Comparison of ENCODE assay signal across 13 cellular contexts in the genomic region with DNA sequence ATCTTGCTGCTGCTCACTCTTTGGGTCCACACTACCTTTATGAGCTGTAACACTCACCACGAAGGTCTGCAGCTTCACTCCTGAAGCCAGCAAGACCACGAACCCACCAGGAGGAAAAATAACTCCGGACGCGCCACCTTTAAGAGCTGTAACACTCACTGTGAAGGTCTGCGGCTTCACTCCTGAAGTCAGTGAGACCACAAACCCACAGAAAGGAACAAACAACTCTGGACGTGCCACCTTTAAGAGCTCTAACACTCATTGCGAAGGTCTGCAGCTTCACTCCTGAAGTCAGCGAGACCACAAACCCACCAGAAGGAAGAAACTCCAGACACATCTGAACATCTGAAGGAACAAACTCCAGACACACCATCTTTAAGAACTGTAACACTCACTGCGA. TPM values are rescaled to one million over a fixed set of nuclear protein-coding genes. Genes with fewer than 3 reads are reported as not detected.
A peak's percentile ranks its signal among the peaks of the same experiment; 100 is the strongest.
DNase-seq lines count a peak whose midpoint lies in the region; ATAC-seq lines count a peak whose summit lies in the region.
"Not testable (repeated sequence)": the region's sequence is repeated elsewhere in the genome, so short reads cannot be mapped to it uniquely, and the experiment has no call there.
"Had no signal": no experiment of that assay in that cellular context is flagged by ENCODE, and none has a peak within 500 bp of the region (broad histone marks: within the 10 kb centered on the region; RNA-seq: fewer than 3 reads in every experiment).

No MANE protein-coding gene starts in this region.

- peak overlapping the region; percentile 28 for H3K4me3 Mint-ChIP-seq in T-helper 2 cell treated with Interferon-gamma antibody and Interleukin-4, amounts not matched to agents 5 μg/mL and 100 μg/mL, for 36 hours
- peak overlapping the region in 1 of 2 donors; percentile 46 for H3K4me3 Mint-ChIP-seq in activated T-cell treated with anti-CD3 and anti-CD28 coated beads, Interleukin-2, amount 50 U/mL, for 72 hours
- peak overlapping the region; percentile 41 to 75 (median 62) for H3K4me3 Mint-ChIP-seq in immature natural killer cell
- peak overlapping the region; percentile 45 for H3K4me3 Mint-ChIP-seq in natural killer cell treated with Interleukin-12 subunit alpha and Interleukin-12 subunit beta and Interleukin-15 and Interleukin-18, amount 100 ng/mL, for 72 hours

- DNase-seq in KG1 (lab: John Stamatoyannopoulos, UW), result peak; percentile 30
- DNase-seq in T-helper 2 cell treated with Interferon-gamma antibody and Interleukin-4, amounts not matched to agents 5 μg/mL and 100 μg/mL, for 36 hours (ENCODE audit: low spot score); natural killer cell treated with Interleukin-12 subunit alpha and Interleukin-12 subunit beta and Interleukin-15 and Interleukin-18, amount 100 ng/mL, for 72 hours (ENCODE audit: low spot score): not testable (repeated sequence)
- peak; percentile 1 to 18 for DNase-seq in activated T-cell treated with anti-CD3 and anti-CD28 coated beads, Interleukin-2, amount 50 U/mL, for 72 hours
- peak; percentile 34 to 45 (median 43) for DNase-seq in immature natural killer cell

- not testable (repeated sequence) for H3K4me1 Mint-ChIP-seq in T-helper 2 cell treated with Interferon-gamma antibody and Interleukin-4, amounts not matched to agents 5 μg/mL and 100 μg/mL, for 36 hours (ENCODE audit: low read depth)
- H3K4me1 Mint-ChIP-seq in activated T-cell treated with anti-CD3 and anti-CD28 coated beads, Interleukin-2, amount 50 U/mL, for 72 hours (ENCODE audit: low read depth), result peaks cover 11% of the 10 kb centered on the region
- peaks cover 23 to 27% of the 10 kb centered on the region in 2 donors for H3K4me1 Mint-ChIP-seq in immature natural killer cell
- H3K4me1 Mint-ChIP-seq in natural killer cell treated with Interleukin-12 subunit alpha and Interleukin-12 subunit beta and Interleukin-15 and Interleukin-18, amount 100 ng/mL, for 72 hours (ENCODE audit: low read depth in 2 of 2), result peaks cover 9 to 11% of the 10 kb centered on the region in 2 donors

- H3K9me3 Mint-ChIP-seq in T-helper 2 cell treated with Interferon-gamma antibody and Interleukin-4, amounts not matched to agents 5 μg/mL and 100 μg/mL, for 36 hours, result peaks cover 24% of the 10 kb centered on the region
- H3K9me3 Mint-ChIP-seq in activated T-cell treated with anti-CD3 and anti-CD28 coated beads, Interleukin-2, amount 50 U/mL, for 72 hours; immature natural killer cell; natural killer cell treated with Interleukin-12 subunit alpha and Interleukin-12 subunit beta and Interleukin-15 and Interleukin-18, amount 100 ng/mL, for 72 hours: not testable (repeated sequence)

- not testable (repeated sequence) for H3K27ac Mint-ChIP-seq in T-helper 2 cell treated with Interferon-gamma antibody and Interleukin-4, amounts not matched to agents 5 μg/mL and 100 μg/mL, for 36 hours; activated T-cell treated with anti-CD3 and anti-CD28 coated beads, Interleukin-2, amount 50 U/mL, for 72 hours; natural killer cell treated with Interleukin-12 subunit alpha and Interleukin-12 subunit beta and Interleukin-15 and Interleukin-18, amount 100 ng/mL, for 72 hours
- peak overlapping the region; percentile 13 to 84 (median 66) for H3K27ac Mint-ChIP-seq in immature natural killer cell

- not testable (repeated sequence) for H3K27me3 Mint-ChIP-seq in T-helper 2 cell treated with Interferon-gamma antibody and Interleukin-4, amounts not matched to agents 5 μg/mL and 100 μg/mL, for 36 hours (ENCODE audit: low read depth); immature natural killer cell (ENCODE audit: low read depth in 3 of 3); natural killer cell treated with Interleukin-12 subunit alpha and Interleukin-12 subunit beta and Interleukin-15 and Interleukin-18, amount 100 ng/mL, for 72 hours
- peaks cover 26% of the 10 kb centered on the region for H3K27me3 Mint-ChIP-seq in activated T-cell treated with anti-CD3 and anti-CD28 coated beads, Interleukin-2, amount 50 U/mL, for 72 hours (ENCODE audit: low read depth)

- H3K36me3 Mint-ChIP-seq in T-helper 2 cell treated with Interferon-gamma antibody and Interleukin-4, amounts not matched to agents 5 μg/mL and 100 μg/mL, for 36 hours (ENCODE audit: low read depth); activated T-cell treated with anti-CD3 and anti-CD28 coated beads, Interleukin-2, amount 50 U/mL, for 72 hours (ENCODE audit: insufficient read depth in 2 of 2); immature natural killer cell; natural killer cell treated with Interleukin-12 subunit alpha and Interleukin-12 subunit beta and Interleukin-15 and Interleukin-18, amount 100 ng/mL, for 72 hours: not testable (repeated sequence)

- peak; percentile 12 for ATAC-seq in GM19397 (IDR thresholded peaks at IDR 0.05; ENCODE audit: unreplicated experiment)
- ATAC-seq in activated T-cell treated with anti-CD3 and anti-CD28 coated beads, Interleukin-2, amount 50 U/mL, for 72 hours (replicated peaks in 1 of 2); natural killer cell treated with Interleukin-12 subunit alpha and Interleukin-12 subunit beta and Interleukin-15 and Interleukin-18, amount 100 ng/mL, for 72 hours: not testable (repeated sequence)

RNA-seq across cellular contexts. Expression of gene ADH1C, which starts 3.6 kb away (rescaled TPM):
- total RNA-seq in activated T-cell treated with anti-CD3 and anti-CD28 coated beads, Interleukin-2, amount 50 U/mL, for 72 hours, result not detected
- not detected for polyA plus RNA-seq in immature natural killer cell
- total RNA-seq in natural killer cell treated with Interleukin-12 subunit alpha and Interleukin-12 subunit beta and Interleukin-15 and Interleukin-18, amount 100 ng/mL, for 72 hours, result not detected
- total RNA-seq: CD4-positive, alpha-beta T cell; CD8-positive, alpha-beta memory T cell; Daoy; G401; HFFc6 had no signal
- polyA plus RNA-seq: A549; CD14-positive monocyte; CD8-positive, alpha-beta memory T cell had no signal

RNA-seq across cellular contexts. Expression of gene ADH1B, which starts 34.9 kb away (rescaled TPM):
- not detected for total RNA-seq in activated T-cell treated with anti-CD3 and anti-CD28 coated beads, Interleukin-2, amount 50 U/mL, for 72 hours
- polyA plus RNA-seq in immature natural killer cell, result not detected
- total RNA-seq in natural killer cell treated with Interleukin-12 subunit alpha and Interleukin-12 subunit beta and Interleukin-15 and Interleukin-18, amount 100 ng/mL, for 72 hours, result not detected
- total RNA-seq: CD4-positive, alpha-beta T cell; CD8-positive, alpha-beta memory T cell; Daoy; G401; HFFc6 had no signal
- polyA plus RNA-seq: A549; CD14-positive monocyte; CD8-positive, alpha-beta memory T cell had no signal
